In the genomic region with DNA sequence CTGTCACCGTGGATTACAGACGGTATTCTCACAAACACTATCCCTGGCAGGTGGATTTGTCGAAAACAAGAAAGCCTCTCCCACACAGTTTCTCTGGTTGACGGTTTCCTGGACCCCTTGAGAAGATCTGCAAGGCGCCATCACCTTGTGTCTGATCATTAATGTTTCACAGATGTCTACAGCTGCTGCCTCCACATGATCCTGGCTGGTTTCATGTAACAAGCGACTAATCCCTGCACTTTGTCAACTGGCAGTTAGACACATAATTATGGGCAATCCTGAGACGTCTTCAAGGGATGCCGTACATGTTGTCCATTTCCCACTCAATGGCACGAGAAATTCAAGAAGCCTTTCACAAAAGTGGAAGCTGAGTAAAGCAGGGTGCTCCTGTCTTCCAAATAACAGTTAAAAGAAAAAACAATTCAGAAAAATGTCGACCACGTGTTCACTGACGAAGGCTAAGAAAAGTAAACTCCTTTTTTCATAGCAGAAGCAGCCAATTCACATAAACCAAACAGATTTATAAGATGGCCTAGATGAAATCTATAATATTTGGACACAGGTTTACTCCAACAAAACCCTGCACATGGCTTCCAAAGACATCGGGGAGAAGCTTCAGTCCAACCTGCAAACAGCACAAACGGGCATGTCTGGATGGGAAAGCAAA, we compare ENCODE assay signal across 10 cellular contexts. TPM values are rescaled to one million over a fixed set of nuclear protein-coding genes. Genes with fewer than 3 reads are reported as not detected.
DNase-seq lines count a peak whose midpoint lies in the region; ATAC-seq and TF ChIP-seq lines count a peak whose summit lies in the region.
"Had no signal": no experiment of that assay in that cellular context is flagged by ENCODE, and none has a peak within 500 bp of the region (broad histone marks: within the 10 kb centered on the region; RNA-seq: fewer than 3 reads in every experiment).

No MANE protein-coding gene starts in this region.

- peaks cover 56% of the 10 kb centered on the region for H3K36me3 Mint-ChIP-seq in CD8-positive, alpha-beta T cell
- peaks cover 2% of the 10 kb centered on the region for H3K36me3 Mint-ChIP-seq in chondrocyte (ENCODE audit: low read depth)
- H3K36me3 Mint-ChIP-seq in progenitor cell of endocrine pancreas (ENCODE audit: insufficient read depth), result no peaks in the 10 kb centered on the region

- H3K4me3 Mint-ChIP-seq in CD8-positive, alpha-beta T cell, result no peak overlapping the region
- H3K4me3 Mint-ChIP-seq in chondrocyte (ENCODE audit: unreplicated experiment) (no peak overlapping the region), progenitor cell of endocrine pancreas (ENCODE audit: low read depth) (no peak overlapping the region)
- H3K4me3 Mint-ChIP-seq: dendritic cell treated with granulocyte-macrophage colony-stimulating factor and Interleukin-4, amounts not matched to agents 40 ng/mL and 50 ng/mL, for 4 days had no signal

- POLR2A ChIA-PET in CD8-positive, alpha-beta T cell (lab: Charles Lee), result interaction anchor here (1.0 kb wide), 1 partner anchor 25 kb away, joined by 3 read pairs; no protein-coding TSS in a partner anchor

- no peak for TF ChIP-seq CTCF in CD8-positive, alpha-beta T cell (IDR thresholded peaks at IDR 0.05)
- TF ChIP-seq CTCF in chondrocyte (IDR thresholded peaks at IDR 0.05) (no peak), psoas muscle (IDR thresholded peaks at IDR 0.05) (no peak), progenitor cell of endocrine pancreas (IDR thresholded peaks at IDR 0.05; ENCODE audit: unreplicated experiment) (no peak)

- no peak for DNase-seq in CD8-positive, alpha-beta T cell
- DNase-seq in NCI-H2171 (lab: John Stamatoyannopoulos, UW) (peak; percentile 51), chondrocyte (ENCODE audit: low spot score) (no peak), psoas muscle (no peak), amygdala (lab: John Stamatoyannopoulos, UW) (no peak), hypothalamus (lab: John Stamatoyannopoulos, UW) (no peak), progenitor cell of endocrine pancreas (ENCODE audit: low spot score, unreplicated experiment) (no peak)
- DNase-seq in stimulated activated naive CD4-positive, alpha-beta T cell treated with Interleukin-2 at 50 U/mL for 16 hours (lab: John Stamatoyannopoulos, UW), result no peak
- DNase-seq: spleen had no signal

- H3K27ac ChIP-seq in CD8-positive, alpha-beta T cell (ENCODE audit: low read depth, low read length), result no peak overlapping the region
- peak overlapping the region; percentile 79 for H3K27ac ChIP-seq in psoas muscle

- H3K4me3 ChIP-seq in CD8-positive, alpha-beta T cell (ENCODE audit: low read depth, low read length), result no peak overlapping the region
- H3K4me3 ChIP-seq in psoas muscle, result peak overlapping the region; percentile 23
- H3K4me3 ChIP-seq: spleen had no signal

- H3K27me3 ChIP-seq in CD8-positive, alpha-beta T cell (ENCODE audit: insufficient read depth, low read length), result no peaks in the 10 kb centered on the region
- H3K27me3 ChIP-seq in psoas muscle (ENCODE audit: insufficient read depth in 3 of 3, low read length in 2 of 3), result no peaks in the 10 kb centered on the region
- H3K27me3 ChIP-seq: spleen had no signal

- WGBS in psoas muscle, 3 donors, result 30 to 43% (median 32%) methylated on average over 14 of the region's 14 CpGs

- no peaks in the 10 kb centered on the region for H3K9me3 ChIP-seq in CD8-positive, alpha-beta T cell (ENCODE audit: low read length)
- no peaks in the 10 kb centered on the region for H3K9me3 ChIP-seq in psoas muscle
- H3K9me3 ChIP-seq: spleen had no signal

- peaks cover 13% of the 10 kb centered on the region for H3K36me3 ChIP-seq in CD8-positive, alpha-beta T cell (ENCODE audit: insufficient read depth, low read length)
- no peaks in the 10 kb centered on the region for H3K36me3 ChIP-seq in psoas muscle (ENCODE audit: insufficient read depth in 1 of 2, low read depth in 1 of 2)

- CTCF ChIA-PET in CD8-positive, alpha-beta T cell (lab: Charles Lee), result interaction anchor here (1.0 to 1.8 kb wide), 3 partner anchors 11 to 271 kb away, joined by 3 to 7 read pairs (median 5); no protein-coding TSS in a partner anchor

- H3K4me1 ChIP-seq in CD8-positive, alpha-beta T cell (ENCODE audit: insufficient read depth, low read length), result peaks cover 85% of the 10 kb centered on the region
- peaks cover 96% of the 10 kb centered on the region for H3K4me1 ChIP-seq in psoas muscle

- no peak for ATAC-seq in CD8-positive, alpha-beta T cell
- ATAC-seq in psoas muscle, result peak; percentile 69 to 84 (median 76)

- peak overlapping the region; percentile 69 for H3K27ac Mint-ChIP-seq in CD8-positive, alpha-beta T cell
- H3K27ac Mint-ChIP-seq in chondrocyte (ENCODE audit: unreplicated experiment) (peak overlapping the region; percentile 99), progenitor cell of endocrine pancreas (no peak overlapping the region)
- H3K27ac Mint-ChIP-seq: dendritic cell treated with granulocyte-macrophage colony-stimulating factor and Interleukin-4, amounts not matched to agents 40 ng/mL and 50 ng/mL, for 4 days had no signal

- intact Hi-C loops in CD8-positive, alpha-beta T cell (cut with DNase I, micrococcal nuclease), result no loop called here
- intact Hi-C loops in psoas muscle (cut with DNase I), result loop anchor here in 1 of 2 donors (10.0 kb wide), 1 partner anchor 52 kb away; a partner anchor contains a TSS

- H3K4me1 Mint-ChIP-seq in CD8-positive, alpha-beta T cell (ENCODE audit: low read depth), result peaks cover 87% of the 10 kb centered on the region
- peaks cover 85% of the 10 kb centered on the region for H3K4me1 Mint-ChIP-seq in chondrocyte (ENCODE audit: low read depth)
- peaks cover 20% of the 10 kb centered on the region for H3K4me1 Mint-ChIP-seq in progenitor cell of endocrine pancreas (ENCODE audit: low read depth)

- no peaks in the 10 kb centered on the region for H3K27me3 Mint-ChIP-seq in CD8-positive, alpha-beta T cell (ENCODE audit: low read depth)
- H3K27me3 Mint-ChIP-seq in chondrocyte (ENCODE audit: low read depth) (no peaks in the 10 kb centered on the region), progenitor cell of endocrine pancreas (no peaks in the 10 kb centered on the region)
- H3K27me3 Mint-ChIP-seq: dendritic cell treated with granulocyte-macrophage colony-stimulating factor and Interleukin-4, amounts not matched to agents 40 ng/mL and 50 ng/mL, for 4 days had no signal

- H3K9me3 Mint-ChIP-seq in CD8-positive, alpha-beta T cell, result no peaks in the 10 kb centered on the region
- H3K9me3 Mint-ChIP-seq in chondrocyte (ENCODE audit: low read depth) (no peaks in the 10 kb centered on the region), progenitor cell of endocrine pancreas (ENCODE audit: low read depth) (no peaks in the 10 kb centered on the region)
- H3K9me3 Mint-ChIP-seq: dendritic cell treated with granulocyte-macrophage colony-stimulating factor and Interleukin-4, amounts not matched to agents 40 ng/mL and 50 ng/mL, for 4 days had no signal

RNA-seq across cellular contexts. Expression of a gene that starts 52.3 kb away (rescaled TPM):
- 100 to 1,000 TPM; 145 to 151 TPM for total RNA-seq in CD8-positive, alpha-beta T cell
- total RNA-seq in chondrocyte (285 to 353 TPM (median 352 TPM) in 3 replicates), psoas muscle (100 to 1,000 TPM; 207 to 284 (median 232) TPM), progenitor cell of endocrine pancreas (189 and 211 TPM in 2 replicates)
- polyA plus RNA-seq in psoas muscle, result 100 to 1,000 TPM; 179 to 261 (median 206) TPM
